In genomic region chrX:154548028-154548316, GRCh38 we compare ENCODE assay signal across 1 cellular context.
TF ChIP-seq lines count a peak whose summit lies in the region.

No MANE protein-coding gene starts in this region.

TF ChIP-seq in HepG2, 621 proteins besides CTCF, POLR2A, EP300 and RAD21:
- TF ChIP-seq MTERF4 (CRISPR knock-in tag; IDR thresholded peaks at IDR 0.05) (no peak), ZNF629 (CRISPR knock-in tag; conservative IDR thresholded peaks at IDR 0.05) (no peak), NFE2 (CRISPR knock-in tag; IDR thresholded peaks at IDR 0.05) (no peak), ZNF281 (CRISPR knock-in tag; IDR thresholded peaks at IDR 0.05; ENCODE audit: borderline replicate concordance) (no peak), ATF1 (CRISPR knock-in tag; IDR thresholded peaks at IDR 0.05) (no peak), DRAP1 (CRISPR knock-in tag; IDR thresholded peaks at IDR 0.05) (no peak), ZNF777 (CRISPR knock-in tag; IDR thresholded peaks at IDR 0.05) (no peak), ZNF263 (CRISPR knock-in tag; IDR thresholded peaks at IDR 0.05) (0 out of 2 replicates have a peak, but pooled peaks have one; percentile 27)
